In the genomic region with DNA sequence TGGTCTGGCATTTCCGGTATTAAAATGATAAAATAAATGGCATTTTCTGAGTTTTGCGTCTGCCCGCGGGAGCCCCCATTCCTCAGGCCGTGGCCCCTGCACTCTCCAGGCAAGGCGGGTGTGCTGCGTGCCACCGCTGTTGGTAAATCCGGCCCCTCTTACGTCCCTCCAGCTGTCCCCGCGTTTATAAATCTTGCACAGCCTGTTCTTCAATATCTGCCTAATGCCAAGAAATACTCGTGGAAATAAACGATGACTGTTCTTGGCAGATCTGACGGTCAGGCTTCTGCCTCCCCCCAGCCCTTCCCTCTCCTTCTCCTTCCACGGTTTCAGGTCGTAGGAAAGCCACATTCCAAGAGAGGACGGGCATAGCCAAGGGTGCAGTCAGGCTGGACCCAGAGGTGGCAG, we compare ENCODE assay signal across 28 cellular contexts. TPM values are rescaled to one million over a fixed set of nuclear protein-coding genes. Genes with fewer than 3 reads are reported as not detected.
DNase-seq lines count a peak whose midpoint lies in the region; FAIRE-seq and TF ChIP-seq lines count a peak whose summit lies in the region.
"Had no signal": no experiment of that assay in that cellular context is flagged by ENCODE, and none has a peak within 500 bp of the region (broad histone marks: within the 10 kb centered on the region; RNA-seq: fewer than 3 reads in every experiment).

No MANE protein-coding gene starts in this region.

- H3K4me3 Mint-ChIP-seq in mesothelial cell of epicardium, result no peak overlapping the region
- H3K4me3 Mint-ChIP-seq: dendritic cell treated with granulocyte-macrophage colony-stimulating factor and Interleukin-4, amounts not matched to agents 40 ng/mL and 50 ng/mL, for 4 days; HFFc6; IgD-negative memory B cell had no signal

- no peaks in the 10 kb centered on the region for H3K9me3 Mint-ChIP-seq in mesothelial cell of epicardium
- H3K9me3 Mint-ChIP-seq: dendritic cell treated with granulocyte-macrophage colony-stimulating factor and Interleukin-4, amounts not matched to agents 40 ng/mL and 50 ng/mL, for 4 days; HFFc6; IgD-negative memory B cell had no signal

- H2BK20ac ChIP-seq in H1 (ENCODE audit: low read length), result no peak overlapping the region

- 30 to 32% methylated on average over 18 of the region's 18 CpGs for WGBS in GM23248 (ENCODE audit: low coverage in 1 of 2, low lambda C conversion rate in 2 of 2, missing lambda C conversion rate in 2 of 2), 2 experiments
- WGBS in H1 (ENCODE audit: extremely low coverage in 1 of 2, insufficient coverage in 1 of 2, insufficient read length in 1 of 2, insufficient replicate concordance in 2 of 2, low coverage in 1 of 2, low lambda C conversion rate in 2 of 2, missing lambda C conversion rate in 1 of 2), 2 experiments, result 91% methylated on average over 18 of the region's 18 CpGs; no CpG with 5 or more reads in 1 of the 2 experiments
- 54% methylated on average over 18 of the region's 18 CpGs for WGBS in prostate gland

- no peak overlapping the region for H4K8ac ChIP-seq in H1 (ENCODE audit: extremely low read depth, insufficient read depth, low read length)

- TF ChIP-seq POLR2A in H1 (IDR thresholded peaks at IDR 0.05; ENCODE audit: control extremely low read depth in 1 of 2, low read depth in 2 of 2, low read length in 2 of 2) (no peak), prostate gland (IDR thresholded peaks at IDR 0.05) (no peak)

- H3K9ac ChIP-seq in GM23248 (no peak overlapping the region), H1 (replicated peaks in 1 of 4; ENCODE audit: extremely low read depth in 1 of 4, low read depth in 3 of 4, low read length in 3 of 4) (no peak overlapping the region)

- H3K4me1 ChIP-seq in GM23248 (ENCODE audit: insufficient read depth), result no peaks in the 10 kb centered on the region
- H3K4me1 ChIP-seq in H1 (replicated peaks in 1 of 4; ENCODE audit: control insufficient read depth in 3 of 4, insufficient read depth in 4 of 4, low read length in 3 of 4), result no peaks in the 10 kb centered on the region; a peak in 1 of 7 replicates
- no peaks in the 10 kb centered on the region for H3K4me1 ChIP-seq in prostate gland (replicated peaks)
- peaks cover 0 to 6% (median 3%) of the 10 kb centered on the region in 4 donors for H3K4me1 ChIP-seq in tibial artery
- H3K4me1 ChIP-seq: gastrocnemius medialis had no signal

- H3K4me3 ChIP-seq in GM23248 (no peak overlapping the region), H1 (ENCODE audit: extremely low read depth in 1 of 4, insufficient read depth in 2 of 4, low read depth in 3 of 4, low read length in 4 of 4) (no peak overlapping the region), prostate gland (no peak overlapping the region), coronary artery (no peak overlapping the region), tibial artery (no peak overlapping the region)
- H3K4me3 ChIP-seq: gastrocnemius medialis, lung, transverse colon had no signal

- POLR2A ChIA-PET in H1 (lab: Charles Lee; ENCODE audit: partially characterized antibody), result interaction anchor here (0.5 kb wide), 1 partner anchor 302 kb away, joined by 4 read pairs; no protein-coding TSS in a partner anchor

- no peaks in the 10 kb centered on the region for H3K9me3 ChIP-seq in GM23248 (ENCODE audit: low read depth)
- no peaks in the 10 kb centered on the region for H3K9me3 ChIP-seq in H1 (ENCODE audit: insufficient read depth in 2 of 2, low read depth in 1 of 2, low read length in 1 of 2)
- no peaks in the 10 kb centered on the region for H3K9me3 ChIP-seq in prostate gland
- H3K9me3 ChIP-seq in tibial artery, result no peaks in the 10 kb centered on the region
- H3K9me3 ChIP-seq: gastrocnemius medialis, neutrophil, transverse colon had no signal

- peaks cover 4% of the 10 kb centered on the region for H3K36me3 Mint-ChIP-seq in mesothelial cell of epicardium
- H3K36me3 Mint-ChIP-seq: IgD-negative memory B cell had no signal

- DNase-seq in GM23248, result peak; percentile 40
- DNase-seq in H1 (ENCODE audit: low read depth in 1 of 2, low spot score in 2 of 2), result no peak
- no peak for DNase-seq in mesothelial cell of epicardium (ENCODE audit: low spot score in 2 of 2, unreplicated experiment in 2 of 2)
- DNase-seq in prostate gland (ENCODE audit: low spot score), result no peak
- DNase-seq in T1000 (lab: John Stamatoyannopoulos, UW), result no peak
- DNase-seq in coronary artery (ENCODE audit: low spot score), result no peak
- no peak for DNase-seq in tibial artery
- no peak for DNase-seq in NCI-H146 treated with DMSO at 0.1 percent for 48 hours (lab: John Stamatoyannopoulos, UW; ENCODE audit: unreplicated experiment)
- DNase-seq: ACHN; activated CD4-positive, alpha-beta T cell treated with anti-CD3 and anti-CD28 coated beads, Interleukin-2, amount 50 U/mL, for 4 hours; activated naive CD4-positive, alpha-beta T cell treated with Interleukin-2 at 50 U/mL for 16 hours; activated T-cell treated with anti-CD3 and anti-CD28 coated beads, Interleukin-2, amount 50 U/mL, for 48 hours; central memory CD4-positive, alpha-beta T cell; DMS79; gastrocnemius medialis; GDM1; HFFc6; NCI-H1436 treated with DMSO at 0.1 percent for 48 hours; NCI-H446 treated with DMSO at 0.1 percent for 48 hours; OCI-M1; stimulated activated CD4-positive, alpha-beta T cell treated with anti-CD3 and anti-CD28 coated beads, Interleukin-15, amount 100 ng/mL, for 24 hours; stimulated activated CD4-positive, alpha-beta T cell treated with anti-CD3 and anti-CD28 coated beads, Interleukin-4, amount 100 ng/mL, for 4 hours; T-helper 1 cell; transverse colon had no signal

- no peaks in the 10 kb centered on the region for H3K27me3 ChIP-seq in GM23248 (replicated peaks; ENCODE audit: insufficient read depth)
- H3K27me3 ChIP-seq in H1 (replicated peaks in 1 of 4; ENCODE audit: control insufficient read depth in 3 of 4, extremely low read depth in 1 of 4, insufficient read depth in 3 of 4, low read length in 3 of 4), result peaks cover 0 to 8% (median 3%) of the 10 kb centered on the region in 4 experiments; a peak in 3 of 7 replicates
- H3K27me3 ChIP-seq in prostate gland (replicated peaks; ENCODE audit: insufficient read depth), result no peaks in the 10 kb centered on the region
- H3K27me3 ChIP-seq in tibial artery, result no peaks in the 10 kb centered on the region
- H3K27me3 ChIP-seq: neutrophil, transverse colon had no signal

- H3K36me3 ChIP-seq in GM23248 (ENCODE audit: low read depth) (no peaks in the 10 kb centered on the region), H1 (ENCODE audit: control insufficient read depth in 2 of 4, insufficient read depth in 4 of 4, low read length in 3 of 4) (no peaks in the 10 kb centered on the region), prostate gland (no peaks in the 10 kb centered on the region), tibial artery (peaks cover 3 to 55% (median 20%) of the 10 kb centered on the region in 3 donors)
- H3K36me3 ChIP-seq: gastrocnemius medialis had no signal

- CTCF ChIA-PET in H1 (lab: Charles Lee; ENCODE audit: partially characterized antibody), result interaction anchor here (0.8 to 2.1 kb wide), 2 partner anchors 157 to 303 kb away, joined by 3 to 5 read pairs; no protein-coding TSS in a partner anchor

- peak overlapping the region; percentile 51 for H3K27ac Mint-ChIP-seq in mesothelial cell of epicardium
- H3K27ac Mint-ChIP-seq: dendritic cell treated with granulocyte-macrophage colony-stimulating factor and Interleukin-4, amounts not matched to agents 40 ng/mL and 50 ng/mL, for 4 days; HFFc6; IgD-negative memory B cell had no signal

- peaks cover 3% of the 10 kb centered on the region for H3K27me3 Mint-ChIP-seq in mesothelial cell of epicardium (ENCODE audit: low read depth)
- H3K27me3 Mint-ChIP-seq: IgD-negative memory B cell had no signal

- H2AK5ac ChIP-seq in H1 (ENCODE audit: low read depth, low read length), result no peak overlapping the region

- peaks cover 9% of the 10 kb centered on the region for H3K4me1 Mint-ChIP-seq in mesothelial cell of epicardium

- no peak overlapping the region for H3K14ac ChIP-seq in H1 (ENCODE audit: insufficient read length)

- peaks cover 4% of the 10 kb centered on the region; the same call in 1 of the 2 replicates for H3K23me2 ChIP-seq in H1 (ENCODE audit: low read depth, low read length)

- TF ChIP-seq EP300 in H1 (IDR thresholded peaks at IDR 0.05; ENCODE audit: borderline replicate concordance in 1 of 2, low read depth in 2 of 2, low read length in 2 of 2), result no peak

- H3K4me2 ChIP-seq in GM23248 (ENCODE audit: unreplicated experiment) (no peak overlapping the region), H1 (ENCODE audit: insufficient read depth in 1 of 2, low read depth in 2 of 2, low read length in 2 of 2) (no peak overlapping the region)

- H3K79me2 ChIP-seq in GM23248 (ENCODE audit: insufficient read depth) (no peaks in the 10 kb centered on the region), H1 (ENCODE audit: control insufficient read depth in 1 of 2, insufficient read depth in 2 of 2, low read length in 2 of 2) (no peaks in the 10 kb centered on the region)

- TF ChIP-seq RAD21 in H1 (IDR thresholded peaks at IDR 0.05 in 1 of 2, conservative IDR thresholded peaks at IDR 0.05 in 1 of 2; ENCODE audit: low read depth in 2 of 2, low read length in 2 of 2), result no peak

- in situ Hi-C loops in GM23248 (cut with MboI), result loop anchor here (25.0 kb wide), 1 partner anchor 640 kb away; no protein-coding TSS in a partner anchor

- intact Hi-C loops in prostate gland (cut with DNase I) (no loop called here), tibial artery (cut with DNase I; ENCODE audit: low total_unique reads) (no loop called here)

- H4K91ac ChIP-seq in H1 (replicated peaks; ENCODE audit: insufficient read length, low read length), result no peak overlapping the region

- TF ChIP-seq CTCF in H1 (IDR thresholded peaks at IDR 0.05; ENCODE audit: control extremely low read depth in 1 of 3, insufficient read depth in 1 of 3, low read depth in 1 of 3, low read length in 3 of 3) (no peak), mesothelial cell of epicardium (IDR thresholded peaks at IDR 0.05; ENCODE audit: unreplicated experiment) (no peak), prostate gland (IDR thresholded peaks at IDR 0.05) (no peak), coronary artery (IDR thresholded peaks at IDR 0.05) (no peak), tibial artery (IDR thresholded peaks at IDR 0.05) (no peak)

- H2AFZ ChIP-seq in GM23248 (no peak overlapping the region), H1 (ENCODE audit: low read length) (no peak overlapping the region)

- no peak overlapping the region for H2BK12ac ChIP-seq in H1 (ENCODE audit: low read depth, low read length)

- no peaks in the 10 kb centered on the region for H3K9me2 ChIP-seq in GM23248 (ENCODE audit: insufficient read depth)

- H3K4ac ChIP-seq in H1 (replicated peaks; ENCODE audit: insufficient read length, low read depth, low read length), result no peak overlapping the region

- no peak for FAIRE-seq in H1 (lab: Jason Lieb, UNC)

- H3K79me1 ChIP-seq in H1 (ENCODE audit: low read depth, low read length), result no peaks in the 10 kb centered on the region

- H3K18ac ChIP-seq in H1 (ENCODE audit: extremely low read depth, low read length), result no peak overlapping the region

- no peaks in the 10 kb centered on the region for H4K20me1 ChIP-seq in GM23248 (ENCODE audit: insufficient read depth)
- H4K20me1 ChIP-seq in H1 (replicated peaks in 1 of 2; ENCODE audit: control insufficient read depth in 1 of 2, insufficient read depth in 2 of 2, low read length in 2 of 2), result no peaks in the 10 kb centered on the region

- H3K27ac ChIP-seq in GM23248 (no peak overlapping the region), H1 (ENCODE audit: low read depth, low read length) (no peak overlapping the region), prostate gland (peak overlapping the region; percentile 28 to 58), coronary artery (no peak overlapping the region), tibial artery (no peak overlapping the region)
- H3K27ac ChIP-seq: gastrocnemius medialis, neutrophil, transverse colon had no signal

- H2BK120ac ChIP-seq in H1 (replicated peaks; ENCODE audit: low read depth, low read length), result no peak overlapping the region

- H3K56ac ChIP-seq in H1 (replicated peaks; ENCODE audit: insufficient read length, low read depth, low read length), result no peak overlapping the region

- no peak overlapping the region for H2BK15ac ChIP-seq in H1 (ENCODE audit: low read length)

- H4K5ac ChIP-seq in H1 (ENCODE audit: insufficient read length, low read depth, low read length), result no peak overlapping the region

- H3F3A ChIP-seq in GM23248 (ENCODE audit: insufficient read depth), result 0 out of 2 replicates have a peak, but pooled peaks cover 5% of the 10 kb centered on the region

- H3K23ac ChIP-seq in H1 (ENCODE audit: insufficient read length), result no peak overlapping the region

- H2BK5ac ChIP-seq in H1 (ENCODE audit: low read depth, low read length), result peak overlapping the region; percentile 5; the same call in 1 of the 2 replicates

RNA-seq across cellular contexts. Expression of gene ODC1, which starts 20.6 kb away (rescaled TPM):
- 106 and 114 TPM in 2 replicates for total RNA-seq in GM23248 (2014; rRNA removed; shearing (Covaris generic))
- polyA plus RNA-seq in GM23248 (2016; fragmentation: Nextera tagmentation; extraction: Ambion mirVana), result 58.3 and 61.5 TPM in 2 replicates
- total RNA-seq in H1 (2021; fragmentation: NEBNext Ultra II Directional; extraction: Animal tissue kit (Norgen Biotek cat#: 25700)), result 73.6 and 76.7 TPM in 2 replicates
- polyA plus RNA-seq in H1 (2011; rRNA removed), result 39.9 and 57.2 TPM in 2 replicates
- polyA plus RNA-seq in H1 (2011; cell fraction: cytosol; rRNA removed), result 52.1 TPM
- 28.3 TPM for polyA plus RNA-seq in H1 (2011; cell fraction: nucleus; rRNA removed)
- polyA plus RNA-seq in H1 (2012, experiment 1 of 2), result 51.1 to 69.3 TPM (median 56.4 TPM) in 4 replicates
- polyA plus RNA-seq in H1 (2012, experiment 2 of 2), result 47.0 TPM
- polyA plus RNA-seq in H1 (2013, experiment 1 of 2), result 36.2 TPM
- polyA plus RNA-seq in H1 (2013, experiment 2 of 2), result 38.4 TPM
- polyA minus RNA-seq in H1 (2011; rRNA and poly(A)+ RNA removed), result 62.9 and 69.6 TPM in 2 replicates
- 26.7 TPM for polyA minus RNA-seq in H1 (2011; cell fraction: cytosol; rRNA and poly(A)+ RNA removed)
- 24.6 TPM for polyA minus RNA-seq in H1 (2011; cell fraction: nucleus; rRNA and poly(A)+ RNA removed)
- 138 to 148 TPM (median 148 TPM) in 3 replicates for total RNA-seq in mesothelial cell of epicardium
- 100 to 1,000 TPM; 147 to 261 TPM for total RNA-seq in prostate gland

Comparison
In these comparisons a context has a peak if more than half of its experiments do, and no peak if none do; other contexts are left out.
1. H3K27ac ChIP-seq: peak in prostate gland (2 of 2); none in GM23248 (single experiment), H1 (single experiment), coronary artery (0 of 2) and tibial artery (0 of 2).